13 cellular contexts compared by ENCODE assay signal in the genomic region with DNA sequence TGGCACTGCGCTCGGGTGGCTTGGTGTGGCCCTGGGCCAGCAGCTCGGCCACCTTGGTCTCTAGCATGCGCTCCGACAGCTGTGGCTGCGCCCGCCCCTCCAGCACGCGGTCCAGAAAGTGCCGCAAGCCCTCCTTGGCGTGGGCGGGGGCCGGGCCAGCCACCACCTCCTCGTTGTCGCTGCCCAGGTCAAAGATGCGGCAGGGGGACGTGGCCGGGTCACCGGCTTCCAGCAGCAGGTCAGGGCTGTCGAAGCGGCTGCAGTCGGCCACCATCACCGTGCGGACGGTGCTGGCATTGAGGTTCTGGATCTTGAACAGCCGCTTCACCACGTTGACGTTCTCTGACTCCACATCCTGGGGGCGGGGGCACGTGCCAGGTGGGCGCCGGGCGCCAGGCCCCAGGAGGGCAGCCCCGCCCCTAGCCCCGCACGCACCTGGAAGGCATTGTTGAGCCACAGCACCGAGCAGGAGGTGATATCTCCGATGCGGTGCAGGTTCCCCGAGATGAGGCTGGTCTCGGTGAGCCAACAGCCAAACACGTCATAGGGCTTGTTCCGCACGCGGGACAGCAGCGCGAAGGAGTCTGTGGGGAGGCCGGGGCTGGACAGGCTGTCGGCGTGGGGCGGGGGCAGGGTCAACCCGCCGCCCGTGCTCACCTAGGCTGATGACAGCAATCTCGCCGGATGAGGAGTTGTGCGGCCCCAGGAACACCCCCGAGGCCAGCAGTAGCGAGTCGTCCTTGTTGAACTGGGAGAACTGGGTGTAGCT. TPM values are rescaled to one million over a fixed set of nuclear protein-coding genes. Genes with fewer than 3 reads are reported as not detected.
A peak's percentile ranks its signal among the peaks of the same experiment; 100 is the strongest.
DNase-seq lines count a peak whose midpoint lies in the region; ATAC-seq and TF ChIP-seq lines count a peak whose summit lies in the region.
"Had no signal": no experiment of that assay in that cellular context is flagged by ENCODE, and none has a peak within 500 bp of the region (broad histone marks: within the 10 kb centered on the region; RNA-seq: fewer than 3 reads in every experiment).

No MANE protein-coding gene starts in this region.

- peaks cover 1 to 6% of the 10 kb centered on the region in 2 donors for H3K36me3 Mint-ChIP-seq in activated T-cell treated with anti-CD3 and anti-CD28 coated beads, Interleukin-2, amount 50 U/mL, for 72 hours (ENCODE audit: insufficient read depth in 2 of 2)
- H3K36me3 Mint-ChIP-seq in activated CD4-positive, alpha-beta memory T cell treated with anti-CD3 and anti-CD28 coated beads, Interleukin-2, amount 10 ng/mL, durations not matched to agents 7 days and 5 days (ENCODE audit: low read depth) = peaks cover 31% of the 10 kb centered on the region

- no peak overlapping the region for H3K27ac Mint-ChIP-seq in activated T-cell treated with anti-CD3 and anti-CD28 coated beads, Interleukin-2, amount 50 U/mL, for 72 hours
- H3K27ac Mint-ChIP-seq in activated CD4-positive, alpha-beta memory T cell treated with anti-CD3 and anti-CD28 coated beads, Interleukin-2, amount 10 ng/mL, durations not matched to agents 7 days and 5 days = peak overlapping the region; percentile 52

- no peaks in the 10 kb centered on the region for H3K27me3 ChIP-seq in thymus (ENCODE audit: control insufficient read depth, insufficient read depth)
- H3K27me3 ChIP-seq in gastroesophageal sphincter = no peaks in the 10 kb centered on the region

- TF ChIP-seq POLR2A in gastroesophageal sphincter (IDR thresholded peaks at IDR 0.05) = no peak

- peaks cover 14% of the 10 kb centered on the region for H3K4me1 Mint-ChIP-seq in activated T-cell treated with anti-CD3 and anti-CD28 coated beads, Interleukin-2, amount 50 U/mL, for 72 hours (ENCODE audit: low read depth)
- H3K4me1 Mint-ChIP-seq in activated CD4-positive, alpha-beta memory T cell treated with anti-CD3 and anti-CD28 coated beads, Interleukin-2, amount 10 ng/mL, durations not matched to agents 7 days and 5 days = peaks cover 18% of the 10 kb centered on the region

- no peaks in the 10 kb centered on the region for H3K27me3 Mint-ChIP-seq in activated T-cell treated with anti-CD3 and anti-CD28 coated beads, Interleukin-2, amount 50 U/mL, for 72 hours (ENCODE audit: low read depth)
- no peaks in the 10 kb centered on the region for H3K27me3 Mint-ChIP-seq in activated CD4-positive, alpha-beta memory T cell treated with anti-CD3 and anti-CD28 coated beads, Interleukin-2, amount 10 ng/mL, durations not matched to agents 7 days and 5 days

- no peak for TF ChIP-seq EP300 in gastroesophageal sphincter (IDR thresholded peaks at IDR 0.05)

- no peak for TF ChIP-seq CTCF in gastroesophageal sphincter (IDR thresholded peaks at IDR 0.05)

- no peak for ATAC-seq in activated T-cell treated with anti-CD3 and anti-CD28 coated beads, Interleukin-2, amount 50 U/mL, for 72 hours (replicated peaks in 1 of 2)
- ATAC-seq in left lobe of liver (no peak), GM19023 (IDR thresholded peaks at IDR 0.05; ENCODE audit: unreplicated experiment) (no peak), gastroesophageal sphincter (no peak)

- CTCF ChIA-PET in activated CD4-positive, alpha-beta memory T cell treated with anti-CD3 and anti-CD28 coated beads, Interleukin-2, amount 10 ng/mL, durations not matched to agents 7 days and 5 days (lab: Charles Lee) = no interaction called here

- H3K4me3 ChIP-seq in thymus (ENCODE audit: low read length) = peak overlapping the region; percentile 97
- peak overlapping the region in 1 of 2 donors; percentile 96 for H3K4me3 ChIP-seq in gastroesophageal sphincter

- H3K4me1 ChIP-seq in thymus (ENCODE audit: control insufficient read depth, insufficient read depth, low read length) (peaks cover 15% of the 10 kb centered on the region), gastroesophageal sphincter (peaks cover 0 to 29% (median 16%) of the 10 kb centered on the region in 3 donors)

- H3K9me3 ChIP-seq in thymus (ENCODE audit: control insufficient read depth) = peaks cover 1% of the 10 kb centered on the region
- H3K9me3 ChIP-seq in gastroesophageal sphincter = no peaks in the 10 kb centered on the region

- H3K36me3 ChIP-seq in thymus (ENCODE audit: control insufficient read depth, insufficient read depth) = peaks cover 46% of the 10 kb centered on the region
- H3K36me3 ChIP-seq in gastroesophageal sphincter = peaks cover 0 to 45% of the 10 kb centered on the region in 2 donors

- POLR2A ChIA-PET in activated CD4-positive, alpha-beta memory T cell treated with anti-CD3 and anti-CD28 coated beads, Interleukin-2, amount 10 ng/mL, durations not matched to agents 7 days and 5 days (lab: Charles Lee) = interaction anchor here (0.7 kb wide), 1 partner anchor 172 kb away, joined by 3 read pairs; a partner anchor contains a TSS

- no peaks in the 10 kb centered on the region for H3K9me3 Mint-ChIP-seq in activated T-cell treated with anti-CD3 and anti-CD28 coated beads, Interleukin-2, amount 50 U/mL, for 72 hours
- H3K9me3 Mint-ChIP-seq in activated CD4-positive, alpha-beta memory T cell treated with anti-CD3 and anti-CD28 coated beads, Interleukin-2, amount 10 ng/mL, durations not matched to agents 7 days and 5 days = no peaks in the 10 kb centered on the region

- DNase-seq in activated T-cell treated with anti-CD3 and anti-CD28 coated beads, Interleukin-2, amount 50 U/mL, for 72 hours = no peak
- DNase-seq in activated T-cell treated with anti-CD3 and anti-CD28 coated beads, Interleukin-2, amount 50 U/mL, for 48 hours = no peak
- DNase-seq in activated CD4-positive, alpha-beta memory T cell treated with anti-CD3 and anti-CD28 coated beads, Interleukin-2, amount 10 ng/mL, durations not matched to agents 7 days and 5 days = no peak
- DNase-seq in left lobe of liver (ENCODE audit: low spot score) (peak; percentile 51), NCI-H2196 (lab: John Stamatoyannopoulos, UW; ENCODE audit: unreplicated experiment) (no peak)
- DNase-seq: NCI-H524 treated with DMSO at 0.1 percent for 48 hours; stimulated activated CD4-positive, alpha-beta T cell treated with anti-CD3 and anti-CD28 coated beads, Interleukin-4, amount 100 ng/mL, for 1 hour; SW 1271 had no signal

- peak overlapping the region; percentile 55 to 80 for H3K4me3 Mint-ChIP-seq in activated T-cell treated with anti-CD3 and anti-CD28 coated beads, Interleukin-2, amount 50 U/mL, for 72 hours
- H3K4me3 Mint-ChIP-seq in activated CD4-positive, alpha-beta memory T cell treated with anti-CD3 and anti-CD28 coated beads, Interleukin-2, amount 10 ng/mL, durations not matched to agents 7 days and 5 days = peak overlapping the region; percentile 67

- H3K27ac ChIP-seq in thymus (ENCODE audit: low read depth) (peak overlapping the region; percentile 33), gastroesophageal sphincter (no peak overlapping the region)
- H3K27ac ChIP-seq: KMS-11 had no signal

- 97% methylated on average over 60 of the region's 60 CpGs for WGBS in thymus
- WGBS in gastroesophageal sphincter (ENCODE audit: low coverage in 1 of 2), 2 donors = 75% methylated on average over 6 of the region's 60 CpGs; no CpG with 5 or more reads in 1 of the 2 donors

RNA-seq across cellular contexts. Expression of a gene that starts 2.2 kb away (rescaled TPM):
- 10 to 100 TPM; 67.7 to 74.9 TPM for total RNA-seq in activated T-cell treated with anti-CD3 and anti-CD28 coated beads, Interleukin-2, amount 50 U/mL, for 72 hours
- 100 to 1,000 TPM; 118 to 119 TPM for total RNA-seq in activated CD4-positive, alpha-beta memory T cell treated with anti-CD3 and anti-CD28 coated beads, Interleukin-2, amount 10 ng/mL, durations not matched to agents 7 days and 5 days
- total RNA-seq in left lobe of liver (112 TPM), gastroesophageal sphincter (100 to 1,000 TPM; 171 to 310 (median 236) TPM)
- polyA plus RNA-seq in thymus = 162 TPM

RNA-seq across cellular contexts. Expression of a gene that starts 2.7 kb away (rescaled TPM):
- 1 to 10 TPM; 2.6 to 3.4 TPM for total RNA-seq in activated T-cell treated with anti-CD3 and anti-CD28 coated beads, Interleukin-2, amount 50 U/mL, for 72 hours
- total RNA-seq in activated CD4-positive, alpha-beta memory T cell treated with anti-CD3 and anti-CD28 coated beads, Interleukin-2, amount 10 ng/mL, durations not matched to agents 7 days and 5 days = 1 to 10 TPM; 1.5 to 3.2 TPM
- total RNA-seq in left lobe of liver (411 TPM), gastroesophageal sphincter (not detected)
- polyA plus RNA-seq in thymus = 6.5 TPM

RNA-seq across cellular contexts. Expression of a gene that starts 9.8 kb away (rescaled TPM):
- 1 to 10 TPM; 1.0 to 1.4 TPM for total RNA-seq in activated T-cell treated with anti-CD3 and anti-CD28 coated beads, Interleukin-2, amount 50 U/mL, for 72 hours
- 1 to 10 TPM; 2.5 to 2.9 TPM for total RNA-seq in activated CD4-positive, alpha-beta memory T cell treated with anti-CD3 and anti-CD28 coated beads, Interleukin-2, amount 10 ng/mL, durations not matched to agents 7 days and 5 days
- total RNA-seq in left lobe of liver = 30.3 TPM
- 14.4 TPM for polyA plus RNA-seq in thymus
- not detected for total RNA-seq in gastroesophageal sphincter
- total RNA-seq: urinary bladder had no signal

RNA-seq across cellular contexts. Expression of a gene that starts 35.0 kb away (rescaled TPM):
- total RNA-seq in activated T-cell treated with anti-CD3 and anti-CD28 coated beads, Interleukin-2, amount 50 U/mL, for 72 hours = not detected
- 10 to 100 TPM; 44.2 to 45.4 TPM for total RNA-seq in activated CD4-positive, alpha-beta memory T cell treated with anti-CD3 and anti-CD28 coated beads, Interleukin-2, amount 10 ng/mL, durations not matched to agents 7 days and 5 days
- total RNA-seq in left lobe of liver (5.2 TPM), gastroesophageal sphincter (100 to 1,000 TPM in 1 of 4 donors, 10 to 100 TPM in 2, 1 to 10 TPM in 1; 7.4 to 132 (median 29.7) TPM)
- polyA plus RNA-seq in thymus = 137 TPM

RNA-seq across cellular contexts. Expression of a gene that starts 40.5 kb away (rescaled TPM):
- not detected for total RNA-seq in activated T-cell treated with anti-CD3 and anti-CD28 coated beads, Interleukin-2, amount 50 U/mL, for 72 hours
- total RNA-seq in activated CD4-positive, alpha-beta memory T cell treated with anti-CD3 and anti-CD28 coated beads, Interleukin-2, amount 10 ng/mL, durations not matched to agents 7 days and 5 days = 1 to 10 TPM in 1 of 2 experiments, under 1 TPM in 1; 0.98 to 1.0 TPM
- total RNA-seq in left lobe of liver = not detected
- 5.0 TPM for polyA plus RNA-seq in thymus
- total RNA-seq in gastroesophageal sphincter = under 1 TPM in 2 of 4 donors, not detected in 2; 0.40 TPM

Comparison
In these comparisons a context has a peak if more than half of its experiments do, and no peak if none do; other contexts are left out.
1. RNA of a gene that starts 2.7 kb away (total RNA-seq): 411 TPM in left lobe of liver (single experiment); 2.6 to 3.4 TPM in activated T-cell treated with anti-CD3 and anti-CD28 coated beads, Interleukin-2, amount 50 U/mL, for 72 hours, 1.5 to 3.2 TPM in activated CD4-positive, alpha-beta memory T cell treated with anti-CD3 and anti-CD28 coated beads, Interleukin-2, amount 10 ng/mL, durations not matched to agents 7 days and 5 days and not detected in gastroesophageal sphincter; every median in the first group is over 10 times any median in the second.